8 cellular contexts compared by ENCODE assay signal in genomic region chr13:112606125-112607001, GRCh38. TPM values are rescaled to one million over a fixed set of nuclear protein-coding genes. Genes with fewer than 3 reads are reported as not detected.
DNase-seq lines count a peak whose midpoint lies in the region; ATAC-seq and TF ChIP-seq lines count a peak whose summit lies in the region.

No MANE protein-coding gene starts in this region.

- peak overlapping the region; percentile 23 for H3K9ac ChIP-seq in fibroblast of lung (ENCODE audit: insufficient read depth, low read length)

- peaks cover 11% of the 10 kb centered on the region for H3K27me3 Mint-ChIP-seq in IgD-negative memory B cell
- peaks cover 14 to 28% (median 23%) of the 10 kb centered on the region in 5 donors for H3K27me3 Mint-ChIP-seq in naive thymus-derived CD8-positive, alpha-beta T cell
- H3K27me3 Mint-ChIP-seq in stimulated activated memory B cell treated with anti-CD40 and anti-IgM and Interleukin-4, amounts not matched to agents 10 μg/mL and 1 μg/mL and 100 μg/mL, for 72 hours: peaks cover 29% of the 10 kb centered on the region

- peaks cover 0 to 9% (median 8%) of the 10 kb centered on the region in 3 donors for H3K4me1 Mint-ChIP-seq in IgD-negative memory B cell
- peaks cover 3 to 10% (median 8%) of the 10 kb centered on the region in 4 donors for H3K4me1 Mint-ChIP-seq in naive thymus-derived CD8-positive, alpha-beta T cell
- peaks cover 10% of the 10 kb centered on the region for H3K4me1 Mint-ChIP-seq in stimulated activated memory B cell treated with anti-CD40 and anti-IgM and Interleukin-4, amounts not matched to agents 10 μg/mL and 1 μg/mL and 100 μg/mL, for 72 hours

- H4K20me1 ChIP-seq in fibroblast of lung (ENCODE audit: control insufficient read depth, extremely low read depth, insufficient read depth, low read length): no peaks in the 10 kb centered on the region

- peak overlapping the region; percentile 78 to 87 (median 83) for H3K4me3 Mint-ChIP-seq in IgD-negative memory B cell
- H3K4me3 Mint-ChIP-seq in naive thymus-derived CD8-positive, alpha-beta T cell: peak overlapping the region; percentile 75 to 89 (median 85)
- H3K4me3 Mint-ChIP-seq in stimulated activated memory B cell treated with anti-CD40 and anti-IgM and Interleukin-4, amounts not matched to agents 10 μg/mL and 1 μg/mL and 100 μg/mL, for 72 hours: peak overlapping the region; percentile 70

- peak overlapping the region; percentile 43 for H3K27ac ChIP-seq in fibroblast of lung (ENCODE audit: insufficient read depth, low read length)

- H3K27ac Mint-ChIP-seq in IgD-negative memory B cell: peak overlapping the region in 1 of 3 donors; percentile 78
- peak overlapping the region in 2 of 10 donors; percentile 9 to 39 for H3K27ac Mint-ChIP-seq in naive thymus-derived CD8-positive, alpha-beta T cell
- no peak overlapping the region for H3K27ac Mint-ChIP-seq in stimulated activated memory B cell treated with anti-CD40 and anti-IgM and Interleukin-4, amounts not matched to agents 10 μg/mL and 1 μg/mL and 100 μg/mL, for 72 hours

- no peaks in the 10 kb centered on the region for H3K9me3 Mint-ChIP-seq in IgD-negative memory B cell
- H3K9me3 Mint-ChIP-seq in naive thymus-derived CD8-positive, alpha-beta T cell: no peaks in the 10 kb centered on the region
- no peaks in the 10 kb centered on the region for H3K9me3 Mint-ChIP-seq in stimulated activated memory B cell treated with anti-CD40 and anti-IgM and Interleukin-4, amounts not matched to agents 10 μg/mL and 1 μg/mL and 100 μg/mL, for 72 hours

- peak overlapping the region; percentile 51 to 69 (median 58) for H3K4me3 ChIP-seq in fibroblast of lung (replicated peaks in 1 of 4; ENCODE audit: control extremely low read depth in 1 of 4, insufficient read depth in 1 of 4, low read depth in 3 of 4, low read length in 4 of 4)

- H2AFZ ChIP-seq in fibroblast of lung (ENCODE audit: low read length): peak overlapping the region; percentile 89

- peak; percentile 70 to 94 for TF ChIP-seq CTCF in fibroblast of lung (conservative IDR thresholded peaks at IDR 0.05 in 1 of 2, IDR thresholded peaks at IDR 0.05 in 1 of 2; ENCODE audit: low read depth in 1 of 2, low read length in 2 of 2)

- H3K36me3 ChIP-seq in fibroblast of lung (ENCODE audit: control insufficient read depth, insufficient read depth, low read length): no peaks in the 10 kb centered on the region

- peak; percentile 35 for DNase-seq in DMS53 treated with DMSO at 0.1 percent for 48 hours (lab: John Stamatoyannopoulos, UW; ENCODE audit: unreplicated experiment)
- DNase-seq in RKO (ENCODE audit: low spot score): peak; percentile 89
- peak; percentile 67 to 77 for DNase-seq in activated T-helper 1 cell treated with anti-CD3 and anti-CD28 coated beads, Interleukin-2, amount 50 U/mL, for 16 hours (ENCODE audit: low read depth in 1 of 2, low spot score in 1 of 2)
- peak; percentile 80 to 85 for DNase-seq in fibroblast of lung (ENCODE audit: low read depth in 2 of 2)
- peak; percentile 68 to 87 (median 80) for DNase-seq in naive thymus-derived CD8-positive, alpha-beta T cell

- no peaks in the 10 kb centered on the region for H3K9me3 ChIP-seq in fibroblast of lung (ENCODE audit: control insufficient read depth, insufficient read depth, low read depth, low read length)

- H3K36me3 Mint-ChIP-seq in IgD-negative memory B cell: peaks cover 3% of the 10 kb centered on the region
- H3K36me3 Mint-ChIP-seq in naive thymus-derived CD8-positive, alpha-beta T cell: no peaks in the 10 kb centered on the region
- no peaks in the 10 kb centered on the region for H3K36me3 Mint-ChIP-seq in stimulated activated memory B cell treated with anti-CD40 and anti-IgM and Interleukin-4, amounts not matched to agents 10 μg/mL and 1 μg/mL and 100 μg/mL, for 72 hours

- H3K4me1 ChIP-seq in fibroblast of lung (ENCODE audit: control insufficient read depth, extremely low read depth, insufficient read depth, low read length): no peaks in the 10 kb centered on the region

- no peaks in the 10 kb centered on the region for H3K27me3 ChIP-seq in fibroblast of lung (ENCODE audit: control insufficient read depth, insufficient read depth, low read length)

- peak; percentile 100 for ATAC-seq in GM21576 (IDR thresholded peaks at IDR 0.05; ENCODE audit: unreplicated experiment)
- ATAC-seq in naive thymus-derived CD8-positive, alpha-beta T cell: peak; percentile 99 to 100
- peak; percentile 99 for ATAC-seq in stimulated activated memory B cell treated with anti-CD40 and anti-IgM and Interleukin-4, amounts not matched to agents 10 μg/mL and 1 μg/mL and 100 μg/mL, for 72 hours

- H3K79me2 ChIP-seq in fibroblast of lung (ENCODE audit: control insufficient read depth, insufficient read depth, low read length): no peaks in the 10 kb centered on the region

- peak overlapping the region; percentile 97 for H3K4me2 ChIP-seq in fibroblast of lung (ENCODE audit: extremely low read depth, insufficient read depth, low read length)

- POLR2A ChIA-PET in naive thymus-derived CD8-positive, alpha-beta T cell (lab: Charles Lee): interaction anchor here (1.5 kb wide), 1 partner anchor 18 kb away, joined by 7 read pairs; the partner anchor contains the start of gene TUBGCP3

RNA-seq across cellular contexts. Expression of gene TUBGCP3, which starts 18.4 kb away (rescaled TPM):
- polyA plus RNA-seq in IgD-negative memory B cell: 17.9 TPM
- total RNA-seq in fibroblast of lung: 13.1 and 17.2 TPM in 2 replicates
- 14.5 and 19.1 TPM in 2 replicates for polyA plus RNA-seq in fibroblast of lung
- 11.8 and 15.8 TPM in 2 replicates for polyA plus RNA-seq in fibroblast of lung (2012)
- 23.4 and 45.2 TPM in 2 replicates for polyA minus RNA-seq in fibroblast of lung (ENCODE audit: low replicate concordance)
- 10 to 100 TPM; 46.0 to 48.6 TPM for total RNA-seq in naive thymus-derived CD8-positive, alpha-beta T cell
- 10 to 100 TPM in 2 of 3 donors, 1 to 10 TPM in 1; 8.5 to 14.6 (median 10.6) TPM for polyA plus RNA-seq in naive thymus-derived CD8-positive, alpha-beta T cell

Comparison
In these comparisons a context has a peak if more than half of its experiments do, and no peak if none do; other contexts are left out.
1. Peak in every context shown above with its lines: DNase-seq, ATAC-seq, H3K4me3 ChIP-seq and H3K27ac ChIP-seq.
2. DNase-seq: peak in every context shown above with its lines; median percentile 89 in RKO; 82 in fibroblast of lung; 80 in naive thymus-derived CD8-positive, alpha-beta T cell; 72 in activated T-helper 1 cell treated with anti-CD3 and anti-CD28 coated beads, Interleukin-2, amount 50 U/mL, for 16 hours; 35 in DMS53 treated with DMSO at 0.1 percent for 48 hours.